ENCODE assay signal across 21 cellular contexts in the genomic region with DNA sequence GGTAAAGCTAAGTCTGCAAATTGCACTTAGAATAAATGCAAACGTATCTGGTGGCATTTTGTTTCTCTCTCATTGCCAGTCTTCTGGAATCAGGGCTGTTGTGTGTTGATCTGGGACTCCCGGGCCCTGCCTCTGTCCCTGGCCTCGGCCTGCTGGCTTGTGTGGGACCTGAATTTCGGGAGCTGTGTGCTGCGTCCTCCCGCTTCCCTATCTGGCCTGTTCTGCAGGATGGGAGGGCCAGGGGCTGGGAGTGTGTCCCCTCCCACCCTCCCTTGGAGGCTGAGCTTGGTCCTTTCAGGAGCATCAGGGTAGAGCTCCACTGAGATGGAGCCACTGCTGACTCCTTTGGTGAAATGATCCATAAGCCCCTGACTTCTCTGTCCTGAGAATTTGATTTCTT.
DNase-seq lines count a peak whose midpoint lies in the region; TF ChIP-seq lines count a peak whose summit lies in the region.
"Had no signal": no experiment of that assay in that cellular context is flagged by ENCODE, and none has a peak within 500 bp of the region (broad histone marks: within the 10 kb centered on the region; RNA-seq: fewer than 3 reads in every experiment).

No MANE protein-coding gene starts in this region.

- no peaks in the 10 kb centered on the region for H3K27me3 Mint-ChIP-seq in mesothelial cell of epicardium (ENCODE audit: low read depth)

- H3K36me3 Mint-ChIP-seq in mesothelial cell of epicardium = no peaks in the 10 kb centered on the region
- H3K36me3 Mint-ChIP-seq: CD14-positive monocyte had no signal

- H4K91ac ChIP-seq in trophoblast cell (ENCODE audit: low read depth, low read length) = peak overlapping the region; percentile 54

- H3K9ac ChIP-seq in mammary epithelial cell (ENCODE audit: insufficient read depth, low read length) = no peak overlapping the region
- no peak overlapping the region for H3K9ac ChIP-seq in trophoblast cell (ENCODE audit: low read length)

- no peak overlapping the region for H3K4ac ChIP-seq in trophoblast cell (ENCODE audit: low read depth, low read length)

- H3K79me1 ChIP-seq in trophoblast cell (ENCODE audit: low read length) = peaks cover 37% of the 10 kb centered on the region

- CTCF ChIA-PET in mammary epithelial cell (lab: Charles Lee; ENCODE audit: low non-redundant PET) = interaction anchor here (0.8 kb wide), 1 partner anchor 58 kb away, joined by 5 read pairs; no protein-coding TSS in a partner anchor

- in situ Hi-C loops in mammary epithelial cell (cut with MboI; ENCODE audit: low sequenced_read_pairs in 2 of 2) = no loop called here

- H2BK12ac ChIP-seq in trophoblast cell (ENCODE audit: low read length) = peak overlapping the region; percentile 87

- TF ChIP-seq POLR2A in breast epithelium (IDR thresholded peaks at IDR 0.05) (no peak), esophagus squamous epithelium (IDR thresholded peaks at IDR 0.05) (no peak), sigmoid colon (IDR thresholded peaks at IDR 0.05) (no peak)

- no peak overlapping the region for H3K4me3 ChIP-seq in breast epithelium
- H3K4me3 ChIP-seq in mammary epithelial cell (replicated peaks in 1 of 3; ENCODE audit: insufficient read depth in 1 of 3, low read depth in 2 of 3, low read length in 3 of 3) = no peak overlapping the region
- H3K4me3 ChIP-seq in esophagus squamous epithelium = no peak overlapping the region
- H3K4me3 ChIP-seq in trophoblast cell (ENCODE audit: low read depth, low read length) = no peak overlapping the region
- H3K4me3 ChIP-seq in sigmoid colon = no peak overlapping the region

- H3K14ac ChIP-seq in trophoblast cell (ENCODE audit: low read length) = peak overlapping the region; percentile 69

- no peak overlapping the region for H4K12ac ChIP-seq in trophoblast cell (ENCODE audit: low read depth, low read length)

- H3K4me2 ChIP-seq in mammary epithelial cell (ENCODE audit: insufficient read depth, low read depth, low read length) = no peak overlapping the region
- H3K4me2 ChIP-seq in trophoblast cell (ENCODE audit: low read length) = no peak overlapping the region

- H3K4me3 Mint-ChIP-seq in mesothelial cell of epicardium = no peak overlapping the region

- no peak overlapping the region for H2BK5ac ChIP-seq in trophoblast cell (ENCODE audit: low read depth, low read length, poor library complexity)

- intact Hi-C loops in breast epithelium (cut with DNase I; ENCODE audit: low total_unique reads) = no loop called here
- intact Hi-C loops in mammary epithelial cell (cut with micrococcal nuclease) = no loop called here
- intact Hi-C loops in esophagus squamous epithelium (cut with DNase I) = no loop called here
- intact Hi-C loops in sigmoid colon (cut with DNase I) = no loop called here

- DNase-seq in breast epithelium (ENCODE audit: low spot score in 2 of 2) = no peak
- DNase-seq in mammary epithelial cell = no peak
- DNase-seq in esophagus squamous epithelium (lab: John Stamatoyannopoulos, UW) = no peak
- no peak for DNase-seq in mesothelial cell of epicardium (ENCODE audit: low spot score in 2 of 2, unreplicated experiment in 2 of 2)
- DNase-seq in trophoblast cell = no peak
- no peak for DNase-seq in NCI-H526 (lab: John Stamatoyannopoulos, UW)
- DNase-seq in sigmoid colon = no peak
- no peak for DNase-seq in NCI-H2081 (lab: John Stamatoyannopoulos, UW)
- DNase-seq: 8988T, AML-193, DMS53, GDM1, GOT3, HCEC 1CT, KBM-7, MM.1S, NCI-H1048, NCI-H1417 treated with DMSO at 0.1 percent for 48 hours, NCI-H187 treated with DMSO at 0.1 percent for 48 hours, NCI-H748 treated with DMSO at 0.1 percent for 48 hours had no signal

- peak overlapping the region; percentile 86 for H3K27ac Mint-ChIP-seq in mesothelial cell of epicardium

- H2AK5ac ChIP-seq in trophoblast cell (ENCODE audit: low read length) = no peak overlapping the region

- H3K27me3 ChIP-seq in breast epithelium (no peaks in the 10 kb centered on the region), mammary epithelial cell (ENCODE audit: insufficient read depth, low read length) (no peaks in the 10 kb centered on the region), esophagus squamous epithelium (no peaks in the 10 kb centered on the region), trophoblast cell (ENCODE audit: insufficient read depth, low read length) (no peaks in the 10 kb centered on the region), sigmoid colon (no peaks in the 10 kb centered on the region)

- no peak overlapping the region for H3K23ac ChIP-seq in trophoblast cell (ENCODE audit: low read length)

- WGBS in mammary epithelial cell (ENCODE audit: low coverage, missing lambda C conversion rate) = 50% methylated on average over 2 of the region's 6 CpGs
- 71 to 76% methylated on average over 2 to 6 of the region's 6 CpGs for WGBS in esophagus squamous epithelium, 2 donors
- WGBS in trophoblast cell (ENCODE audit: extremely low coverage, insufficient coverage, insufficient read length) = no CpG with 5 or more reads among the region's 6 CpGs
- 78 to 89% methylated on average over 6 of the region's 6 CpGs for WGBS in sigmoid colon, 2 donors

- H3K9me3 Mint-ChIP-seq in mesothelial cell of epicardium = no peaks in the 10 kb centered on the region
- H3K9me3 Mint-ChIP-seq: CD14-positive monocyte had no signal

- H3K27ac ChIP-seq in breast epithelium (peak overlapping the region; percentile 48 to 52), mammary epithelial cell (ENCODE audit: insufficient read depth, low read depth, low read length) (no peak overlapping the region), esophagus squamous epithelium (peak overlapping the region in 3 of 4 donors; percentile 27 to 80 (median 56)), trophoblast cell (ENCODE audit: low read depth, low read length) (no peak overlapping the region), sigmoid colon (no peak overlapping the region)

- no peak overlapping the region for H4K8ac ChIP-seq in trophoblast cell (ENCODE audit: low read depth, low read length)

- no peaks in the 10 kb centered on the region for H3K9me3 ChIP-seq in breast epithelium
- no peaks in the 10 kb centered on the region for H3K9me3 ChIP-seq in mammary epithelial cell (replicated peaks; ENCODE audit: insufficient read depth, low read length)
- H3K9me3 ChIP-seq in esophagus squamous epithelium = no peaks in the 10 kb centered on the region
- peaks cover 1% of the 10 kb centered on the region for H3K9me3 ChIP-seq in trophoblast cell (ENCODE audit: insufficient read depth, low read depth, low read length)
- no peaks in the 10 kb centered on the region for H3K9me3 ChIP-seq in sigmoid colon

- H3K79me2 ChIP-seq in mammary epithelial cell (ENCODE audit: insufficient read depth, low read length) (no peaks in the 10 kb centered on the region), trophoblast cell (ENCODE audit: control insufficient read depth, insufficient read depth, low read length, poor library complexity) (peaks cover 8% of the 10 kb centered on the region)

- no peak overlapping the region for H2BK120ac ChIP-seq in trophoblast cell (ENCODE audit: insufficient read depth, low read length, poor library complexity)

- TF ChIP-seq CTCF in breast epithelium (IDR thresholded peaks at IDR 0.05) (no peak), mammary epithelial cell (conservative IDR thresholded peaks at IDR 0.05 in 1 of 2, IDR thresholded peaks at IDR 0.05 in 1 of 2; ENCODE audit: extremely low read depth in 1 of 2, insufficient read depth in 1 of 2, low read depth in 1 of 2, low read length in 2 of 2) (no peak), esophagus squamous epithelium (IDR thresholded peaks at IDR 0.05) (no peak), mesothelial cell of epicardium (IDR thresholded peaks at IDR 0.05; ENCODE audit: unreplicated experiment) (no peak), sigmoid colon (IDR thresholded peaks at IDR 0.05) (no peak)

- no TSS peak for BruUV-seq in mammary epithelial cell (replicated peaks; lab: Mats Ljungman, UMichigan)

- TF ChIP-seq EP300 in sigmoid colon (IDR thresholded peaks at IDR 0.05) = no peak

- H2AFZ ChIP-seq in mammary epithelial cell (ENCODE audit: low read depth, low read length) (no peak overlapping the region), trophoblast cell (ENCODE audit: insufficient read depth, low read length, poor library complexity) (no peak overlapping the region)

- H3K18ac ChIP-seq in trophoblast cell (ENCODE audit: low read length) = no peak overlapping the region

- dilution Hi-C loops in mammary epithelial cell (cut with HindIII; ENCODE audit: low sequenced_read_pairs) = no loop called here

- H3K36me3 ChIP-seq in breast epithelium = no peaks in the 10 kb centered on the region
- H3K36me3 ChIP-seq in mammary epithelial cell (ENCODE audit: insufficient read depth, low read length) = no peaks in the 10 kb centered on the region
- H3K36me3 ChIP-seq in esophagus squamous epithelium = no peaks in the 10 kb centered on the region
- H3K36me3 ChIP-seq in trophoblast cell (ENCODE audit: control insufficient read depth in 1 of 2, insufficient read depth in 2 of 2, low read length in 2 of 2) = no peaks in the 10 kb centered on the region
- no peaks in the 10 kb centered on the region for H3K36me3 ChIP-seq in sigmoid colon

- H3K4me1 ChIP-seq in breast epithelium (peaks cover 0 to 14% of the 10 kb centered on the region in 2 donors), mammary epithelial cell (ENCODE audit: insufficient read depth, low read length) (peaks cover 59% of the 10 kb centered on the region), esophagus squamous epithelium (peaks cover 19 to 57% (median 21%) of the 10 kb centered on the region in 3 donors), trophoblast cell (ENCODE audit: control insufficient read depth in 1 of 2, insufficient read depth in 2 of 2, low read length in 2 of 2) (peaks cover 22 to 26% of the 10 kb centered on the region in 2 experiments), sigmoid colon (peaks cover 0 to 5% (median 0%) of the 10 kb centered on the region in 4 donors)

- H4K20me1 ChIP-seq in mammary epithelial cell (ENCODE audit: insufficient read depth, low read length) = no peaks in the 10 kb centered on the region

- peaks cover 74% of the 10 kb centered on the region for H3K4me1 Mint-ChIP-seq in mesothelial cell of epicardium

Comparison
In these comparisons a context has a peak if more than half of its experiments do, and no peak if none do; other contexts are left out.
1. H3K27ac ChIP-seq: peak in breast epithelium (2 of 2) and esophagus squamous epithelium (3 of 4); none in mammary epithelial cell (single experiment), trophoblast cell (single experiment) and sigmoid colon (0 of 4).